In genomic region chr2:180943275-180943674, GRCh38 we compare ENCODE assay signal across 33 cellular contexts.
"Had no signal": no experiment of that assay in that cellular context is flagged by ENCODE, and none has a peak within 500 bp of the region (broad histone marks: within the 10 kb centered on the region; RNA-seq: fewer than 3 reads in every experiment).

No MANE protein-coding gene starts in this region.

- ATAC-seq: activated CD8-positive, alpha-beta memory T cell treated with anti-CD3 and anti-CD28 coated beads, Interleukin-2, amount 10 ng/mL, durations not matched to agents 7 days and 5 days; Right ventricle myocardium inferior; WTC11 had no signal

- DNase-seq: activated CD4-positive, alpha-beta memory T cell treated with anti-CD3 and anti-CD28 coated beads, Interleukin-2, amount 10 ng/mL, durations not matched to agents 7 days and 5 days; activated CD4-positive, alpha-beta T cell treated with anti-CD3 and anti-CD28 coated beads for 1 hour; activated CD4-positive, alpha-beta T cell treated with anti-CD3 and anti-CD28 coated beads for 48 hours; activated CD8-positive, alpha-beta memory T cell treated with anti-CD3 and anti-CD28 coated beads for 24 hours; activated CD8-positive, alpha-beta memory T cell treated with anti-CD3 and anti-CD28 coated beads, Interleukin-2, amount 10 ng/mL, durations not matched to agents 7 days and 5 days; activated CD8-positive, alpha-beta memory T cell treated with anti-CD3 and anti-CD28 coated beads, Interleukin-2, amount 50 U/mL, for 48 hours; activated effector memory CD4-positive, alpha-beta T cell treated with Interleukin-2 at 50 U/mL for 16 hours; activated naive CD4-positive, alpha-beta T cell treated with anti-CD3 and anti-CD28 coated beads, Interleukin-2, amount 50 U/mL, for 16 hours; activated naive CD8-positive, alpha-beta T cell treated with anti-CD3 and anti-CD28 coated beads for 36 hours; activated T-cell treated with anti-CD3 and anti-CD28 coated beads, Interleukin-2, amount 50 U/mL, for 48 hours; amniotic stem cell; aorta; colonic mucosa; Karpas-422; KBM-7; MM.1S; MV-4-11; NCI-H1092 treated with DMSO at 0.1 percent for 48 hours; NCI-H1417; NCI-H146; NCI-H187; NCI-H2081; NCI-H2171 treated with DMSO at 0.1 percent for 48 hours; NCI-H2227 treated with DMSO at 0.1 percent for 48 hours; NCI-H446; NCI-H510A treated with DMSO at 0.1 percent for 48 hours; NCI-H526 treated with DMSO at 0.1 percent for 48 hours; PC-9; SIG-M5 had no signal

- H3K36me3 ChIP-seq: cardiac muscle cell, colonic mucosa had no signal

- H2AFZ ChIP-seq: PC-9 had no signal

- H3K4me2 ChIP-seq: PC-9 had no signal

- H3K27ac ChIP-seq: cardiac muscle cell, colonic mucosa, PC-9, RWPE1 had no signal

- H3K27me3 ChIP-seq: cardiac muscle cell, colonic mucosa had no signal

- H3K9me3 ChIP-seq: colonic mucosa had no signal

- H3K4me1 ChIP-seq: colonic mucosa had no signal

- H3K4me3 ChIP-seq: cardiac muscle cell, colonic mucosa, PC-9 had no signal
